In the genomic region with DNA sequence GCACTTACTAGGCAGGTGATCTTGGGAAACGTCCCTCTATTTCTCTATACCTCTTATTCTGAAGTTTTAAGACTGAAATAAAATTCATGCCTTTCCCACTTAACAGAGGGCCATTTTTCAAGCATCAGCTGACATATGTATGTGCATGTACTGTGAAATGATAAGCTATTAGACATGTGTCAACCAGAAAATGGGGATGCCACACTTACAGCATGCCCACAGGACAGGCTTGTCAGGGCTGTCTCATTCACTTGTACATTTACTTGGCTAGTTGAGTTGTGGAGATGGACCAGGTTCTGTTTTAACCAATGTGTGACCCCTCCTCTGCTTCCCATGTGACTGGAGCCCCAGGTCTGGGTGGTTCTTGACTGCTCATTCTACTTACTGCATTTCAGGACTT, we compare ENCODE assay signal across 11 cellular contexts.
DNase-seq lines count a peak whose midpoint lies in the region; ATAC-seq, FAIRE-seq and TF ChIP-seq lines count a peak whose summit lies in the region.
"Had no signal": no experiment of that assay in that cellular context is flagged by ENCODE, and none has a peak within 500 bp of the region (broad histone marks: within the 10 kb centered on the region; RNA-seq: fewer than 3 reads in every experiment).

No MANE protein-coding gene starts in this region.

- no peak overlapping the region for H3K4me3 ChIP-seq in astrocyte (ENCODE audit: insufficient read depth, low read depth, low read length)
- no peak overlapping the region for H3K4me3 ChIP-seq in smooth muscle cell
- H3K4me3 ChIP-seq in MM.1S (ENCODE audit: low read length), result no peak overlapping the region

- H3K79me2 ChIP-seq in astrocyte (ENCODE audit: insufficient read depth, low read length) (peaks cover 93% of the 10 kb centered on the region), smooth muscle cell (ENCODE audit: low read depth) (peaks cover 78% of the 10 kb centered on the region), MM.1S (ENCODE audit: low read length) (peaks cover 100% of the 10 kb centered on the region)

- WGBS in smooth muscle cell (ENCODE audit: low lambda C conversion rate), result 94% methylated on average over 1 of the region's 1 CpG

- peak overlapping the region; percentile 28 for H3K4me3 Mint-ChIP-seq in astrocyte (ENCODE audit: unreplicated experiment)
- no peak overlapping the region for H3K4me3 Mint-ChIP-seq in stimulated activated effector memory CD8-positive, alpha-beta T cell treated with anti-CD3 and anti-CD28 coated beads, Interleukin-12 subunit alpha, Interleukin-12 subunit beta, amount 100 ng/mL, for 72 hours
- H3K4me3 Mint-ChIP-seq: T-helper 1 cell treated with Interleukin-12 subunit alpha and Interleukin-12 subunit beta and Interleukin-4 antibody, amounts not matched to agents 30 μg/mL and 1 μg/mL, for 36 hours had no signal

- H3K9me3 Mint-ChIP-seq in astrocyte (ENCODE audit: unreplicated experiment), result no peaks in the 10 kb centered on the region
- H3K9me3 Mint-ChIP-seq in stimulated activated effector memory CD8-positive, alpha-beta T cell treated with anti-CD3 and anti-CD28 coated beads, Interleukin-12 subunit alpha, Interleukin-12 subunit beta, amount 100 ng/mL, for 72 hours, result no peaks in the 10 kb centered on the region
- H3K9me3 Mint-ChIP-seq: brain; T-helper 1 cell treated with Interleukin-12 subunit alpha and Interleukin-12 subunit beta and Interleukin-4 antibody, amounts not matched to agents 30 μg/mL and 1 μg/mL, for 36 hours had no signal

- no peaks in the 10 kb centered on the region for H3K9me3 ChIP-seq in astrocyte (ENCODE audit: insufficient read depth, low read depth, low read length)
- no peaks in the 10 kb centered on the region for H3K9me3 ChIP-seq in smooth muscle cell (replicated peaks; ENCODE audit: low read depth)
- no peaks in the 10 kb centered on the region for H3K9me3 ChIP-seq in MM.1S (replicated peaks; ENCODE audit: insufficient read depth, low read length)

- H2AFZ ChIP-seq in astrocyte (ENCODE audit: low read depth, low read length) (no peak overlapping the region), smooth muscle cell (ENCODE audit: low read depth) (no peak overlapping the region), MM.1S (ENCODE audit: low read length) (no peak overlapping the region)

- H3K27ac ChIP-seq in astrocyte (ENCODE audit: low read depth, low read length) (no peak overlapping the region), smooth muscle cell (ENCODE audit: low read depth) (peak overlapping the region; percentile 93), MM.1S (ENCODE audit: low read length) (no peak overlapping the region)

- H3K27ac Mint-ChIP-seq in astrocyte (ENCODE audit: unreplicated experiment), result no peak overlapping the region
- H3K27ac Mint-ChIP-seq in stimulated activated effector memory CD8-positive, alpha-beta T cell treated with anti-CD3 and anti-CD28 coated beads, Interleukin-12 subunit alpha, Interleukin-12 subunit beta, amount 100 ng/mL, for 72 hours, result no peak overlapping the region
- H3K27ac Mint-ChIP-seq: T-helper 1 cell treated with Interleukin-12 subunit alpha and Interleukin-12 subunit beta and Interleukin-4 antibody, amounts not matched to agents 30 μg/mL and 1 μg/mL, for 36 hours had no signal

- H3K4me2 ChIP-seq in astrocyte (ENCODE audit: low read length) (no peak overlapping the region), smooth muscle cell (peak overlapping the region; percentile 6), MM.1S (ENCODE audit: low read depth, low read length) (no peak overlapping the region)

- H3K27me3 ChIP-seq in astrocyte (ENCODE audit: insufficient read depth, low read length) (no peaks in the 10 kb centered on the region), smooth muscle cell (ENCODE audit: low read depth) (no peaks in the 10 kb centered on the region), MM.1S (replicated peaks; ENCODE audit: insufficient read depth, low read length) (no peaks in the 10 kb centered on the region)

- TF ChIP-seq CTCF in astrocyte (IDR thresholded peaks at IDR 0.05; ENCODE audit: insufficient read depth, low read depth, low read length) (no peak), smooth muscle cell (IDR thresholded peaks at IDR 0.05; ENCODE audit: borderline replicate concordance, insufficient read depth, poor library complexity, severe bottlenecking) (no peak), MM.1S (IDR thresholded peaks at IDR 0.05; ENCODE audit: low read length) (no peak)

- FAIRE-seq in astrocyte (lab: Jason Lieb, UNC), result no peak

- ATAC-seq in GM19025 (IDR thresholded peaks at IDR 0.05; ENCODE audit: low read depth, unreplicated experiment) (peak; percentile 22), HG02840 (IDR thresholded peaks at IDR 0.05; ENCODE audit: low FRiP score, unreplicated experiment) (peak; percentile 5), sciatic nerve (no peak)
- ATAC-seq in stimulated activated effector memory CD8-positive, alpha-beta T cell treated with anti-CD3 and anti-CD28 coated beads, Interleukin-12 subunit alpha, Interleukin-12 subunit beta, amount 100 ng/mL, for 72 hours, result no peak

- H3K4me1 Mint-ChIP-seq in astrocyte (ENCODE audit: low read depth, unreplicated experiment), result peaks cover 76% of the 10 kb centered on the region
- peaks cover 10% of the 10 kb centered on the region for H3K4me1 Mint-ChIP-seq in stimulated activated effector memory CD8-positive, alpha-beta T cell treated with anti-CD3 and anti-CD28 coated beads, Interleukin-12 subunit alpha, Interleukin-12 subunit beta, amount 100 ng/mL, for 72 hours

- peaks cover 1% of the 10 kb centered on the region for H3K36me3 Mint-ChIP-seq in astrocyte (ENCODE audit: low read depth, unreplicated experiment)
- peaks cover 4% of the 10 kb centered on the region for H3K36me3 Mint-ChIP-seq in stimulated activated effector memory CD8-positive, alpha-beta T cell treated with anti-CD3 and anti-CD28 coated beads, Interleukin-12 subunit alpha, Interleukin-12 subunit beta, amount 100 ng/mL, for 72 hours

- DNase-seq in astrocyte (ENCODE audit: low read depth) (no peak), smooth muscle cell (lab: John Stamatoyannopoulos, UW; ENCODE audit: unreplicated experiment) (no peak), MM.1S (no peak), sciatic nerve (ENCODE audit: low spot score) (no peak)
- DNase-seq in stimulated activated effector memory CD8-positive, alpha-beta T cell treated with anti-CD3 and anti-CD28 coated beads, Interleukin-12 subunit alpha, Interleukin-12 subunit beta, amount 100 ng/mL, for 72 hours (ENCODE audit: low spot score in 2 of 2), result no peak
- DNase-seq in NK-92 treated with Interleukin-12 subunit alpha and Interleukin-12 subunit beta, amount 100 ng/mL, for 24 hours (lab: John Stamatoyannopoulos, UW), result no peak
- DNase-seq: NCI-H774 had no signal

- H3K4me1 ChIP-seq in astrocyte (ENCODE audit: insufficient read depth, low read length), result peaks cover 74% of the 10 kb centered on the region
- peaks cover 53% of the 10 kb centered on the region for H3K4me1 ChIP-seq in smooth muscle cell (ENCODE audit: low read depth)
- H3K4me1 ChIP-seq in MM.1S (ENCODE audit: low read length), result 0 out of 2 replicates have a peak, but pooled peaks cover 5% of the 10 kb centered on the region

- no peaks in the 10 kb centered on the region for H3K9me2 ChIP-seq in MM.1S (replicated peaks; ENCODE audit: insufficient read depth, low read length)

- H3K9ac ChIP-seq in astrocyte (ENCODE audit: low read length), result no peak overlapping the region
- no peak overlapping the region for H3K9ac ChIP-seq in smooth muscle cell (ENCODE audit: low read depth)
- H3K9ac ChIP-seq in MM.1S (ENCODE audit: low read length), result no peak overlapping the region

- H3K36me3 ChIP-seq in astrocyte (ENCODE audit: insufficient read depth, low read length), result no peaks in the 10 kb centered on the region
- no peaks in the 10 kb centered on the region for H3K36me3 ChIP-seq in smooth muscle cell (ENCODE audit: low read depth)
- no peaks in the 10 kb centered on the region for H3K36me3 ChIP-seq in MM.1S (replicated peaks; ENCODE audit: insufficient read depth, low read length)

- H3F3A ChIP-seq in smooth muscle cell (ENCODE audit: low read depth), result peaks cover 13% of the 10 kb centered on the region
- H3F3A ChIP-seq in MM.1S (ENCODE audit: insufficient read depth, low read length), result no peaks in the 10 kb centered on the region

- intact Hi-C loops in sciatic nerve (cut with DNase I), result no loop called here

- H4K20me1 ChIP-seq in astrocyte (ENCODE audit: insufficient read depth, low read length) (peaks cover 90% of the 10 kb centered on the region), smooth muscle cell (ENCODE audit: low read depth) (peaks cover 70% of the 10 kb centered on the region), MM.1S (ENCODE audit: insufficient read depth, low read length) (peaks cover 8% of the 10 kb centered on the region; the same call in 1 of the 2 replicates)

- no peaks in the 10 kb centered on the region for H3K27me3 Mint-ChIP-seq in astrocyte (ENCODE audit: low read depth, unreplicated experiment)
- H3K27me3 Mint-ChIP-seq: brain had no signal

Comparison
In these comparisons a context has a peak if more than half of its experiments do, and no peak if none do; other contexts are left out.
1. ATAC-seq: peak in GM19025 (single experiment) and HG02840 (single experiment); none in stimulated activated effector memory CD8-positive, alpha-beta T cell treated with anti-CD3 and anti-CD28 coated beads, Interleukin-12 subunit alpha, Interleukin-12 subunit beta, amount 100 ng/mL, for 72 hours (single experiment) and sciatic nerve (single experiment).